In the genomic region with DNA sequence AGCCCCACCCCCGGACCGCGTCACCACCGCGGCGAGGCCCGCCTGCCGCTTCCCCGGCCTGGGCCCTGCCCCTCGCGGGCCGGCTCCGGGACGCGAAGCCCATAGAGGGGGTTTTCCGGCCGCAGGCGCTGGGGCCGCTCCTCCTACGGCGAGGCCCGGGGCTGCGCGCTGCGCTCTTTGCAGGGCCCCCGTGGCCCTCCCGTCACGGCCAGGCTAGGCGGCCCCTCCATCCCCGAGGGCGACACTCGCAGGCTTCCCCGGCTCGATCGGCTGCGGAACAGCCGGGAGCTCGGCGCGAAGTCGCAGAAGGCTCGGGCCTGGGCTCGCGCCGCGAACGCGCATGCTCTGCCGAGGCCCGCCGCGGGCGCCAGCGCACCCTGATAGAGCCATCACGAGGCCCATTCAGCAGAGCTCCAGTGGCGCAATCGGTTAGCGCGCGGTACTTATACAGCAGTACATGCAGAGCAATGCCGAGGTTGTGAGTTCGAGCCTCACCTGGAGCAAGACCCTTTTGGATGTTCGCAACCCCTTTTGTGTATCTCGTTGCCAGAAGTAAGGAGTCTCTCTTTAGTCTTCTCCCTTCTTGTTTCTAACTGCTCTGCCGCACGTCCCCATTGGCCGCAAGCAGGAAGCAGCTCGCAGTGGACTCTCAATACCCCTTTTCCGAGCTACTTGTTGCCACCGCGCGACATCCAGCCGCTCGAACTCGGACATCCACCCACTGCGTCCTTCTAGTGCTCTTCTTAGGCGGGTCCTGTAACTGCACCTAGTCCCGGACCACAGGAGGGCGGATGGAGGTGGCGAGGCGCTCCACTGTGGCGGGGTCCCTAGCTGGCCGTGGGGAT, we compare ENCODE assay signal across 8 cellular contexts. TPM values are rescaled to one million over a fixed set of nuclear protein-coding genes. Genes with fewer than 3 reads are reported as not detected.
A peak's percentile ranks its signal among the peaks of the same experiment; 100 is the strongest.
DNase-seq lines count a peak whose midpoint lies in the region; ATAC-seq and TF ChIP-seq lines count a peak whose summit lies in the region.

No MANE protein-coding gene starts in this region.

- intact Hi-C loops in lower lobe of right lung (cut with DNase I) = no loop called here

- peaks cover 15% of the 10 kb centered on the region for H3K4me1 ChIP-seq in lower lobe of right lung

- ATAC-seq in GM19397 (IDR thresholded peaks at IDR 0.05; ENCODE audit: unreplicated experiment) (peak; percentile 77), HG03565 (IDR thresholded peaks at IDR 0.05; ENCODE audit: unreplicated experiment) (peak; percentile 64), lower lobe of right lung (peak; percentile 93 to 96)

- no peaks in the 10 kb centered on the region for H3K27me3 ChIP-seq in lower lobe of right lung (ENCODE audit: low read depth)

- peaks cover 3% of the 10 kb centered on the region for H3K9me3 ChIP-seq in lower lobe of right lung

- peak overlapping the region; percentile 66 for H3K4me3 ChIP-seq in lower lobe of right lung

- no peak for TF ChIP-seq CTCF in lower lobe of right lung (IDR thresholded peaks at IDR 0.05)

- DNase-seq in CD1c-positive myeloid dendritic cell (ENCODE audit: extremely low spot score) (peak; percentile 96), NCI-H748 treated with DMSO at 0.1 percent for 48 hours (lab: John Stamatoyannopoulos, UW) (peak; percentile 80), dermis microvascular lymphatic vessel endothelial cell (ENCODE audit: low read depth in 2 of 2) (peak; percentile 93 to 96), lower lobe of right lung (peak; percentile 97)
- DNase-seq in activated CD4-positive, alpha-beta T cell treated with anti-CD3 and anti-CD28 coated beads, Interleukin-2, amount 50 U/mL, for 48 hours = peak; percentile 95
- DNase-seq in stimulated activated CD4-positive, alpha-beta T cell treated with anti-CD3 and anti-CD28 coated beads, TNF-alpha, amount 100 ng/mL, for 1 hour (ENCODE audit: low read depth in 3 of 3, low spot score in 1 of 3) = peak; percentile 82 to 97 (median 92)

- no peaks in the 10 kb centered on the region for H3K36me3 ChIP-seq in lower lobe of right lung

- H3K27ac ChIP-seq in lower lobe of right lung = peak overlapping the region; percentile 99

RNA-seq across cellular contexts. Expression of a gene that starts 18.0 kb away (rescaled TPM):
- total RNA-seq in dermis microvascular lymphatic vessel endothelial cell (not detected in 2 replicates), lower lobe of right lung (6.1 TPM)

RNA-seq across cellular contexts. Expression of a gene that starts 46.4 kb away (rescaled TPM):
- total RNA-seq in dermis microvascular lymphatic vessel endothelial cell = not detected in 2 replicates
- 1.9 TPM for total RNA-seq in lower lobe of right lung

Comparison
In these comparisons a context has a peak if more than half of its experiments do, and no peak if none do; other contexts are left out.
1. Peak in every context shown above with its lines: DNase-seq, ATAC-seq, H3K4me3 ChIP-seq and H3K27ac ChIP-seq.